ENCODE assay signal across 29 cellular contexts in the genomic region with DNA sequence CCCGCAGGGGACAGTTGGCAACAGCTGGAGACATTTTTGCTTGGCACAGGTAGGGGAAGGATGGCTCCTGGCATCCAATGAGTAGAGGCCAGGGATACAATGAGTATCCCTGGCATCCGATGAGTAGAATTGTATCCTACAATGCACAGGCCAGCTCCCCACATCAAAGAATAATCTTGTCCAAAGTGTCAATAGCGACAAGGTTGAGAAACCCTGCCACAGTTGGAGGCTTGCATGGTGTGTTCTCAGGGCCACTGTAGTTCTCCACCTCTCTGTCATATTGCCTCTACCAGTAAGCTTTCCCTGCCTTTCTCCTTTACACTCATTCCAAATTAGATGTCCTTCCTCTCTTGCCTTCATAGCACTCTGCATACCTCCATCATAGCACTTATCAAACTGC.
"Had no signal": no experiment of that assay in that cellular context is flagged by ENCODE, and none has a peak within 500 bp of the region (broad histone marks: within the 10 kb centered on the region; RNA-seq: fewer than 3 reads in every experiment).

No MANE protein-coding gene starts in this region.

- H3K27me3 ChIP-seq: stomach, suprapubic skin, testis, thyroid gland, tibial artery, tibial nerve, transverse colon, upper lobe of left lung, upper lobe of right lung, uterus, vagina had no signal

- H3K36me3 Mint-ChIP-seq: stimulated activated effector memory CD8-positive, alpha-beta T cell treated with anti-CD3 and anti-CD28 coated beads, Interleukin-12 subunit alpha, Interleukin-12 subunit beta, amount 100 ng/mL, for 72 hours; stimulated activated memory B cell treated with anti-CD40 and anti-IgM and Interleukin-4, amounts not matched to agents 10 μg/mL and 1 μg/mL and 100 μg/mL, for 72 hours; type B pancreatic cell had no signal

- H3K9me3 ChIP-seq: suprapubic skin, testis, thoracic aorta, thyroid gland, tibial artery, upper lobe of left lung, upper lobe of right lung, uterus, vagina had no signal

- H3K4me1 Mint-ChIP-seq: stimulated activated naive CD8-positive, alpha-beta T cell treated with anti-CD3 and anti-CD28 coated beads, Interleukin-15, amount 100 ng/mL, for 72 hours had no signal

- H3K4me3 ChIP-seq: stomach, suprapubic skin, testis, thoracic aorta, thyroid gland, tibial artery, tibial nerve, transverse colon, upper lobe of left lung, upper lobe of right lung, uterus, vagina had no signal

- H3K4me3 Mint-ChIP-seq: stimulated activated effector memory CD8-positive, alpha-beta T cell treated with anti-CD3 and anti-CD28 coated beads, Interleukin-12 subunit alpha, Interleukin-12 subunit beta, amount 100 ng/mL, for 72 hours; stimulated activated memory B cell treated with anti-CD40 and anti-IgM and Interleukin-4, amounts not matched to agents 10 μg/mL and 1 μg/mL and 100 μg/mL, for 72 hours; stimulated activated naive B cell treated with anti-CD40 and anti-IgM and Interleukin-4, amounts not matched to agents 10 μg/mL and 1 μg/mL and 100 μg/mL, for 72 hours; stimulated activated naive CD8-positive, alpha-beta T cell treated with anti-CD3 and anti-CD28 coated beads, Interleukin-15, amount 100 ng/mL, for 72 hours; stimulated activated naive CD8-positive, alpha-beta T cell treated with anti-CD3 and anti-CD28 coated beads, Interleukin-15, Interleukin-2, amounts not matched to agents 100 ng/mL and 50 ng/mL, for 24 hours; type B pancreatic cell had no signal

- ATAC-seq: stimulated activated effector memory CD8-positive, alpha-beta T cell treated with anti-CD3 and anti-CD28 coated beads, Interleukin-12 subunit alpha, Interleukin-12 subunit beta, amount 100 ng/mL, for 72 hours; stimulated activated memory B cell treated with anti-CD40 and anti-IgM and Interleukin-4, amounts not matched to agents 10 μg/mL and 1 μg/mL and 100 μg/mL, for 72 hours; stimulated activated naive B cell treated with anti-CD40 and anti-IgM and Interleukin-4, amounts not matched to agents 10 μg/mL and 1 μg/mL and 100 μg/mL, for 72 hours; stimulated activated naive CD8-positive, alpha-beta T cell treated with anti-CD3 and anti-CD28 coated beads, Interleukin-15, amount 100 ng/mL, for 72 hours; stimulated activated naive CD8-positive, alpha-beta T cell treated with anti-CD3 and anti-CD28 coated beads, Interleukin-15, Interleukin-2, amounts not matched to agents 100 U/mL and 50 U/mL, for 24 hours; upper lobe of right lung had no signal

- H3K27ac ChIP-seq: stomach, suprapubic skin, testis, thoracic aorta, thyroid gland, tibial artery, tibial nerve, transverse colon, upper lobe of left lung, upper lobe of right lung, uterus, vagina had no signal

- H3K4me1 ChIP-seq: stomach, testis, thyroid gland, tibial artery, tibial nerve, transverse colon, upper lobe of left lung, upper lobe of right lung, uterus had no signal

- H3K9me3 Mint-ChIP-seq: type B pancreatic cell had no signal

- H3K36me3 ChIP-seq: stomach, suprapubic skin, thoracic aorta, thyroid gland, tibial artery, tibial nerve, transverse colon, upper lobe of left lung, upper lobe of right lung, uterus, vagina had no signal

- DNase-seq: stimulated activated CD4-positive, alpha-beta T cell treated with anti-CD3 and anti-CD28 coated beads, Interleukin-2, amount 100 ng/mL, for 24 hours; stimulated activated CD4-positive, alpha-beta T cell treated with anti-CD3 and anti-CD28 coated beads, Interleukin-2, amount 100 ng/mL, for 48 hours; stimulated activated CD4-positive, alpha-beta T cell treated with anti-CD3 and anti-CD28 coated beads, Interleukin-4, amount 100 ng/mL, for 1 hour; stimulated activated CD4-positive, alpha-beta T cell treated with anti-CD3 and anti-CD28 coated beads, Interleukin-4, amount 100 ng/mL, for 24 hours; stimulated activated CD4-positive, alpha-beta T cell treated with anti-CD3 and anti-CD28 coated beads, Interleukin-4, amount 100 ng/mL, for 4 hours; stimulated activated CD8-positive, alpha-beta memory T cell treated with anti-CD3 and anti-CD28 coated beads, Interleukin-4, amount 100 ng/mL, for 48 hours; stimulated activated naive B cell treated with anti-CD40 and anti-IgM and Interleukin-4, amounts not matched to agents 10 μg/mL and 1 μg/mL and 100 μg/mL, for 72 hours; stimulated activated naive CD4-positive, alpha-beta T cell; stimulated activated naive CD4-positive, alpha-beta T cell treated with Interleukin-2 at 50 U/mL for 16 hours; stimulated activated naive CD8-positive, alpha-beta T cell treated with anti-CD3 and anti-CD28 coated beads, Interleukin-15, amount 100 ng/mL, for 72 hours; stimulated activated naive CD8-positive, alpha-beta T cell treated with anti-CD3 and anti-CD28 coated beads, Interleukin-15, Interleukin-2, amounts not matched to agents 100 U/mL and 50 U/mL, for 24 hours; stomach; substantia nigra; testis; thyroid gland; tibial artery; transverse colon; trophoblast cell; upper lobe of left lung; upper lobe of right lung; uterus had no signal

- H3K27ac Mint-ChIP-seq: stimulated activated effector memory CD8-positive, alpha-beta T cell treated with anti-CD3 and anti-CD28 coated beads, Interleukin-12 subunit alpha, Interleukin-12 subunit beta, amount 100 ng/mL, for 72 hours; stimulated activated memory B cell treated with anti-CD40 and anti-IgM and Interleukin-4, amounts not matched to agents 10 μg/mL and 1 μg/mL and 100 μg/mL, for 72 hours; stimulated activated naive B cell treated with anti-CD40 and anti-IgM and Interleukin-4, amounts not matched to agents 10 μg/mL and 1 μg/mL and 100 μg/mL, for 72 hours; stimulated activated naive CD8-positive, alpha-beta T cell treated with anti-CD3 and anti-CD28 coated beads, Interleukin-15, amount 100 ng/mL, for 72 hours; stimulated activated naive CD8-positive, alpha-beta T cell treated with anti-CD3 and anti-CD28 coated beads, Interleukin-15, Interleukin-2, amounts not matched to agents 100 ng/mL and 50 ng/mL, for 24 hours; type B pancreatic cell had no signal

- H3K27me3 Mint-ChIP-seq: stimulated activated memory B cell treated with anti-CD40 and anti-IgM and Interleukin-4, amounts not matched to agents 10 μg/mL and 1 μg/mL and 100 μg/mL, for 72 hours; stimulated activated naive B cell treated with anti-CD40 and anti-IgM and Interleukin-4, amounts not matched to agents 10 μg/mL and 1 μg/mL and 100 μg/mL, for 72 hours; stimulated activated naive CD8-positive, alpha-beta T cell treated with anti-CD3 and anti-CD28 coated beads, Interleukin-15, amount 100 ng/mL, for 72 hours had no signal
